ENCODE assay signal across 8 cellular contexts in the genomic region with DNA sequence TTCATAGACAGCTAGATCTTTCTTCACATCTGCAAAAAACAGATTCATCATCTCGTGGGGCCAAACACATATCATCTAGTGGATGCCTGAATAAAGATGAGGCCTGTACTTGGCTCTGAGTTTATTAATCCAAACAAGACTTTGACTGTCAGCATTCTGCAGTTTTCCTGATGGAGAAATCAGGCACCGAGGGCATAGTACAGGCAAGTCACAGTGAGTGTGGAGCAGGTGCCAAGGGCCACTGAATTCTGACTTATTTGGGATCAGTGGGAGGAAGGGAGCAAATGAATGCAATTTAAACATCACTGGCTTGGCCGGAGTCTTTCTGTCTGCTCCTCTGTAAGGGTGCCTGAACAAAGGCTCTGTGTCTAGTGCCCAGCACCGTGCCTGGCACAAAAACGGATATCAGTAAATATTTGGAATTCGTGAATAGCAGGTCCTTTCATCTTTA. TPM values are rescaled to one million over a fixed set of nuclear protein-coding genes. Genes with fewer than 3 reads are reported as not detected.
DNase-seq lines count a peak whose midpoint lies in the region; TF ChIP-seq lines count a peak whose summit lies in the region.

No MANE protein-coding gene starts in this region.

- POLR2A ChIA-PET in A673 (lab: Charles Lee; ENCODE audit: low non-redundant PET) = interaction anchor here (0.6 kb wide), 1 partner anchor 13 kb away, joined by 8 read pairs; no protein-coding TSS in a partner anchor

- no peaks in the 10 kb centered on the region for H3K36me3 ChIP-seq in A673 (ENCODE audit: insufficient read depth, low read length, poor library complexity, severe bottlenecking)

- peaks cover 38% of the 10 kb centered on the region for H3K4me1 Mint-ChIP-seq in chondrocyte (ENCODE audit: low read depth)

- peaks cover 5% of the 10 kb centered on the region for H3K9me3 Mint-ChIP-seq in chondrocyte (ENCODE audit: low read depth)

- H3K27ac ChIP-seq in A673 (ENCODE audit: low read depth, low read length, poor library complexity, severe bottlenecking) = peak overlapping the region; percentile 25

- peaks cover 4% of the 10 kb centered on the region for H3K36me3 Mint-ChIP-seq in chondrocyte (ENCODE audit: low read depth)

- intact Hi-C loops in A673 (cut with micrococcal nuclease; ENCODE audit: unreplicated experiment) = loop anchor here (10.0 kb wide), 2 partner anchors 357 to 553 kb away; no protein-coding TSS in a partner anchor

- TSS peak; percentile 39 for BruUV-seq in A673 (replicated peaks; lab: Mats Ljungman, UMichigan)

- CTCF ChIA-PET in A673 (lab: Charles Lee) = no interaction called here

- no peak for TF ChIP-seq CTCF in A673 (conservative IDR thresholded peaks at IDR 0.05; ENCODE audit: low read depth, low read length)
- TF ChIP-seq CTCF in chondrocyte (IDR thresholded peaks at IDR 0.05) = no peak

- DNase-seq in A673 (ENCODE audit: low spot score) (no peak), chondrocyte (ENCODE audit: low spot score) (no peak), AG08396 (ENCODE audit: low spot score) (no peak), NCI-H1930 (lab: John Stamatoyannopoulos, UW) (no peak), NCI-H82 (lab: John Stamatoyannopoulos, UW) (no peak), HuH-7.5 (ENCODE audit: low spot score) (no peak)
- no peak for DNase-seq in Jurkat, Clone E6-1 (ENCODE audit: low read depth, low spot score)

- H3K27ac Mint-ChIP-seq in chondrocyte (ENCODE audit: unreplicated experiment) = peak overlapping the region; percentile 87

- peak overlapping the region; percentile 76 for H3K4me3 Mint-ChIP-seq in chondrocyte (ENCODE audit: unreplicated experiment)

- no peaks in the 10 kb centered on the region for H3K9me3 ChIP-seq in A673 (ENCODE audit: low read depth, low read length, poor library complexity, severe bottlenecking)
- H3K9me3 ChIP-seq in mononuclear cell (ENCODE audit: low read depth, low read length) = no peaks in the 10 kb centered on the region

- peaks cover 35% of the 10 kb centered on the region for H3K4me1 ChIP-seq in A673 (ENCODE audit: insufficient read depth, low read length, poor library complexity, severe bottlenecking)
- peaks cover 38% of the 10 kb centered on the region for H3K4me1 ChIP-seq in mononuclear cell (ENCODE audit: insufficient read depth, low read length)

- H3K27me3 ChIP-seq in A673 (replicated peaks; ENCODE audit: insufficient read depth, low read depth, low read length, poor library complexity) = no peaks in the 10 kb centered on the region
- H3K27me3 ChIP-seq in mononuclear cell (ENCODE audit: insufficient read depth, low read length) = no peaks in the 10 kb centered on the region

- H3K27me3 Mint-ChIP-seq in chondrocyte (ENCODE audit: low read depth) = no peaks in the 10 kb centered on the region

- peak overlapping the region; percentile 95 for H3K4me3 ChIP-seq in A673 (ENCODE audit: low read depth, low read length, poor library complexity, severe bottlenecking)
- peak overlapping the region; percentile 89 for H3K4me3 ChIP-seq in Jurkat, Clone E6-1 (ENCODE audit: low read length)
- peak overlapping the region; percentile 27 for H3K4me3 ChIP-seq in mononuclear cell (ENCODE audit: low read length)

RNA-seq across cellular contexts. Expression of gene CFAP20, which starts 1.0 kb away (rescaled TPM):
- total RNA-seq in A673 (2021) (66.3 and 81.6 TPM in 2 replicates), chondrocyte (26.0 to 32.9 TPM (median 26.5 TPM) in 3 replicates), mononuclear cell (70.0 TPM)
- 141 TPM for polyA plus RNA-seq in Jurkat, Clone E6-1 (2012; ENCODE audit: insufficient read depth, insufficient read length)

Comparison
In these comparisons a context has a peak if more than half of its experiments do, and no peak if none do; other contexts are left out.
1. H3K4me3 ChIP-seq: peak in every context shown above with its lines; median percentile 95 in A673; 89 in Jurkat, Clone E6-1; 27 in mononuclear cell.